1 cellular context compared by ENCODE assay signal in the genomic region with DNA sequence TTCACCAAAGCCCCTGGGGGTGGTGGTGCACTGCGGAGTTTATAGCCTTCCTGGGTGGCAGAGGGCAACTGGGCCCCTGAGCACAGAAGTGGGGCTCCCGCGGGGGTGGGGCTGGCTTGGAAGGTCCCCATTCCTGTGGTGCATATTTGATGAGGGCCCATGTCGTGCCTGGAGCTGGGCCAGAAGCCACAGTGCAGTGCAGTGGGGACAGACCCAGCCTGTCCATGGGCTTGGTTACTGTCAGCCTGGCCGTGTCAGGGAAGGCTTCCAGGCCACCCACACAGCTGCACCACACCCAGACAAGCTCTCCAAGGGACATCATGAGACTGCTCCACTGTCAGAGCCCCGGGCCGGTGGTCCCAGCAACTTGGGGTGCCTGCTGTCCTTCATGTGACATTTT. TPM values are rescaled to one million over a fixed set of nuclear protein-coding genes. Genes with fewer than 3 reads are reported as not detected.
"Had no signal": no experiment of that assay in that cellular context is flagged by ENCODE, and none has a peak within 500 bp of the region (broad histone marks: within the 10 kb centered on the region; RNA-seq: fewer than 3 reads in every experiment).

No MANE protein-coding gene starts in this region.

RNA-seq across cellular contexts. Expression of a gene that starts 7.3 kb away (rescaled TPM):
- total RNA-seq: neural crest cell had no signal
